In the genomic region with DNA sequence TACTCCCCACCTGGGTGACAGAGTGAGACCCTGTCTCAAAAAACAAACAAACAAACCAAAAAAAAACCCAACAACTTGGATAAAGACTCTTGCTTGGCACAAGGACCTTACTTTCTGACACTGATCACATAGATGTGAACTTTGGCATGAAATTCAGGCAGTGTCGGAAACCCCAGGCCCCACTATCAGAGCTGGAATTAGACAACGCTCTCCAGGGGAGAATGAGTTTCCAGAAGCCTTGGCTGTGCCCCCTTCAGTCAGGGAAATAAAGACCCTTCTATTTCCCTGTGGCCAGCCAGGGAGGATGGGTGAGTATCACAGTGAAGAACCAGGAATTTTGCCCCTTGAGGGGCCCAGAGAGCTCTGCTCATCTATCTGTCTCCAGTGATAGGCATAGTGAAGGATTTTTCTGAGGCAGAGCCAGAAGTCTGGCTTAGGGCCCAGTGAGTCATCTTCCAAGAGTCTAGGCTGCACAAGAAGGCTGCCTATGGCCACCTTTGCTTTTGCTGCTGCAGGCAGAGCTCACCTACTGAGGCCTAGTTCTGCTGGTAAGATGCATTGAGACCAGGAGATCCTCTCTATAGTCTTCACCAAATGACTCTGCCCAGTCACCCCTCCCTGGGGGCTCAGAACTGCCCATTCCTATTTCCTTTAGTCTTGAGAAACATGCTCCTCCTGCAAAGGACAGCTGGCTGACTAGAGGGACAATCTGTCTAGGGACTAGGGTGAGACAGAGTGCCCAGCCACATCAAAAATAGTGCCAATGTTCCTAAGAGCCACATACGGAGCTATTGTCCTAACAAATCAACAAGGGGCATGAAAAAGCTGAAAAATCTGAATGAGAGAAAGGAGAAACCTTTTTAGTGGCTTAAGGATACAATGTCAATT, we compare ENCODE assay signal across 9 cellular contexts. TPM values are rescaled to one million over a fixed set of nuclear protein-coding genes. Genes with fewer than 3 reads are reported as not detected.
DNase-seq lines count a peak whose midpoint lies in the region; ATAC-seq and TF ChIP-seq lines count a peak whose summit lies in the region.
"Had no signal": no experiment of that assay in that cellular context is flagged by ENCODE, and none has a peak within 500 bp of the region (broad histone marks: within the 10 kb centered on the region; RNA-seq: fewer than 3 reads in every experiment).

No MANE protein-coding gene starts in this region.

- no peak for TF ChIP-seq CTCF in gastrocnemius medialis (IDR thresholded peaks at IDR 0.05 in 4 of 5, conservative IDR thresholded peaks at IDR 0.05 in 1 of 5)

- peak overlapping the region; percentile 49 to 72 (median 59) for H3K27ac ChIP-seq in gastrocnemius medialis
- H3K27ac ChIP-seq: esophagus muscularis mucosa had no signal

- H3K36me3 ChIP-seq in gastrocnemius medialis: no peaks in the 10 kb centered on the region
- H3K36me3 ChIP-seq: esophagus muscularis mucosa had no signal

- H3K27me3 ChIP-seq in gastrocnemius medialis: no peaks in the 10 kb centered on the region
- H3K27me3 ChIP-seq: esophagus muscularis mucosa had no signal

- no peak overlapping the region for H3K4me3 ChIP-seq in gastrocnemius medialis
- H3K4me3 ChIP-seq: esophagus muscularis mucosa had no signal

- DNase-seq in GM03348 (ENCODE audit: low spot score) (peak; percentile 90), SW480 (ENCODE audit: low spot score) (peak; percentile 29), cardiac septum (ENCODE audit: low spot score) (peak; percentile 72), gastrocnemius medialis (peak; percentile 69 to 86), NOMO-1 (lab: John Stamatoyannopoulos, UW; ENCODE audit: unreplicated experiment in 2 of 2) (no peak)
- no peak for DNase-seq in activated T-cell treated with anti-CD3 and anti-CD28 coated beads, Interleukin-2, amount 50 U/mL, for 1 hour

- intact Hi-C loops in cardiac septum (cut with DNase I) (no loop called here), gastrocnemius medialis (cut with DNase I; ENCODE audit: low total_unique reads) (no loop called here)

- H3K9me3 ChIP-seq in gastrocnemius medialis: no peaks in the 10 kb centered on the region
- H3K9me3 ChIP-seq: esophagus muscularis mucosa had no signal

- in situ Hi-C loops in gastrocnemius medialis (cut with MboI; ENCODE audit: low sequenced_read_pairs in 4 of 4): no loop called here

- ATAC-seq in gastrocnemius medialis: peak; percentile 96
- ATAC-seq in GM21576 (IDR thresholded peaks at IDR 0.05; ENCODE audit: unreplicated experiment): no peak
- no peak for ATAC-seq in GM18505 (IDR thresholded peaks at IDR 0.05; ENCODE audit: unreplicated experiment)

- H3K4me1 ChIP-seq in gastrocnemius medialis: peaks cover 12 to 16% of the 10 kb centered on the region in 2 donors

- no peak for TF ChIP-seq POLR2A in gastrocnemius medialis (IDR thresholded peaks at IDR 0.05)
- no peak for TF ChIP-seq POLR2A in GM18505 (IDR thresholded peaks at IDR 0.05; ENCODE audit: borderline replicate concordance, extremely low read depth, insufficient read depth, insufficient read length)

RNA-seq across cellular contexts. Expression of a gene that starts 40.2 kb away (rescaled TPM):
- 27.2 TPM for total RNA-seq in cardiac septum
- 10 to 100 TPM; 23.6 to 58.5 (median 37.4) TPM for total RNA-seq in gastrocnemius medialis

Comparison
In these comparisons a context has a peak if more than half of its experiments do, and no peak if none do; other contexts are left out.
1. DNase-seq: peak in GM03348 (single experiment), SW480 (single experiment), cardiac septum (single experiment) and gastrocnemius medialis (2 of 2); none in NOMO-1 (0 of 2) and activated T-cell treated with anti-CD3 and anti-CD28 coated beads, Interleukin-2, amount 50 U/mL, for 1 hour (single experiment).
2. ATAC-seq: peak in gastrocnemius medialis (2 of 2); none in GM21576 (single experiment) and GM18505 (single experiment).